18 cellular contexts compared by ENCODE assay signal in the genomic region with DNA sequence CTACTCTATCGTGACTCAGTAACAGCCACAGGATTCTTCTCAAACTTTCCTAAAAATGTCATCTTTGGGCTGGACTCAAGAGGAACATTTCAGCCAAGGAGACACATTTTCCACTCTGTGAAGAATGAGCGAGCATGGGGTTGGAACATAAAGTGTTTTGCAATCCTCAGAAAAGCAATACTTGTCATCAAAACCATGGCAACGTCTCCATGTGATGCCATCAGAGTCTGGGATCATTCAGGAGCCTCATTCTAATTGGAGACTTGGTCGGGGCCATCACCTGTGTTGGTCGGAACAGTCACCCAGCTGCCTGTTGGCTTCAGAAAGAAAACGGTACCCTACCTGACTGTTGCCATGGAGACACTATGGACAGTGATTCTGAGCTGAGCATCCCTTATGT. TPM values are rescaled to one million over a fixed set of nuclear protein-coding genes. Genes with fewer than 3 reads are reported as not detected.
DNase-seq lines count a peak whose midpoint lies in the region; ATAC-seq and TF ChIP-seq lines count a peak whose summit lies in the region.
"Had no signal": no experiment of that assay in that cellular context is flagged by ENCODE, and none has a peak within 500 bp of the region (broad histone marks: within the 10 kb centered on the region; RNA-seq: fewer than 3 reads in every experiment).

No MANE protein-coding gene starts in this region.

- DNase-seq in cardiac muscle cell (ENCODE audit: low read depth in 1 of 2, low spot score in 1 of 2) (peak in 1 of 2 donors; percentile 7), Right ventricle myocardium superior (no peak), esophagus squamous epithelium (lab: John Stamatoyannopoulos, UW) (no peak), occipital lobe (lab: John Stamatoyannopoulos, UW) (peak; percentile 11), aorta (peak; percentile 63 to 77), NOMO-1 (lab: John Stamatoyannopoulos, UW; ENCODE audit: unreplicated experiment in 2 of 2) (no peak)
- DNase-seq: activated CD4-positive, alpha-beta memory T cell treated with anti-CD3 and anti-CD28 coated beads for 36 hours; effector CD8-positive, alpha-beta T cell; islet precursor cell; KG1; NCI-H1436; NCI-H446 treated with DMSO at 0.1 percent for 48 hours had no signal

- H3K36me3 ChIP-seq in cardiac muscle cell = no peaks in the 10 kb centered on the region
- no peaks in the 10 kb centered on the region for H3K36me3 ChIP-seq in esophagus squamous epithelium
- H3K36me3 ChIP-seq in aorta (ENCODE audit: control insufficient read depth in 1 of 2, insufficient read depth in 2 of 2, low read length in 1 of 2) = no peaks in the 10 kb centered on the region

- H3K4me1 ChIP-seq in cardiac muscle cell (ENCODE audit: low read depth) (peaks cover 9% of the 10 kb centered on the region), esophagus squamous epithelium (no peaks in the 10 kb centered on the region), aorta (ENCODE audit: control insufficient read depth in 1 of 2, insufficient read depth in 2 of 2, low read length in 2 of 2) (peaks cover 0 to 4% of the 10 kb centered on the region in 2 donors)

- WGBS in esophagus squamous epithelium, 2 donors = 40 to 54% methylated on average over 5 to 6 of the region's 6 CpGs
- WGBS in aorta, 2 donors = 6 to 9% methylated on average over 6 of the region's 6 CpGs

- ATAC-seq in Right ventricle myocardium superior (ENCODE audit: poor library complexity) (no peak), aorta (ENCODE audit: low FRiP score) (peak; percentile 86), GM18909 (IDR thresholded peaks at IDR 0.05; ENCODE audit: poor library complexity, unreplicated experiment) (no peak), GM21737 (IDR thresholded peaks at IDR 0.05; ENCODE audit: unreplicated experiment) (no peak)

- intact Hi-C loops in Right ventricle myocardium superior (cut with DNase I) = no loop called here
- intact Hi-C loops in esophagus squamous epithelium (cut with DNase I) = no loop called here
- intact Hi-C loops in aorta (cut with DNase I) = loop anchor here (5.0 kb wide), 3 partner anchors 36 to 139 kb away; no protein-coding TSS in a partner anchor

- H3K4me3 ChIP-seq in cardiac muscle cell = no peak overlapping the region
- H3K4me3 ChIP-seq in esophagus squamous epithelium = no peak overlapping the region
- no peak overlapping the region for H3K4me3 ChIP-seq in aorta (ENCODE audit: low read length in 2 of 2)

- H3K9me3 ChIP-seq in cardiac muscle cell (ENCODE audit: low read depth) (no peaks in the 10 kb centered on the region), esophagus squamous epithelium (no peaks in the 10 kb centered on the region), aorta (ENCODE audit: control insufficient read depth, low read length) (no peaks in the 10 kb centered on the region)

- peak overlapping the region; percentile 47 for H3K27ac ChIP-seq in cardiac muscle cell
- peak overlapping the region in 3 of 4 donors; percentile 61 to 81 (median 66) for H3K27ac ChIP-seq in esophagus squamous epithelium
- peak overlapping the region; percentile 57 to 89 for H3K27ac ChIP-seq in aorta (ENCODE audit: low read depth in 1 of 2, low read length in 2 of 2)

- no peak for TF ChIP-seq POLR2A in esophagus squamous epithelium (IDR thresholded peaks at IDR 0.05)

- H3K27me3 ChIP-seq in cardiac muscle cell (no peaks in the 10 kb centered on the region), esophagus squamous epithelium (no peaks in the 10 kb centered on the region), aorta (ENCODE audit: control insufficient read depth in 1 of 2, insufficient read depth in 2 of 2, low read length in 1 of 2) (no peaks in the 10 kb centered on the region)

- TF ChIP-seq CTCF in cardiac muscle cell (IDR thresholded peaks at IDR 0.05; ENCODE audit: low read depth, low read length) (no peak), esophagus squamous epithelium (IDR thresholded peaks at IDR 0.05) (no peak)

RNA-seq across cellular contexts. Expression of gene MYOCD, which starts 25.5 kb away (rescaled TPM):
- total RNA-seq in cardiac muscle cell (122 and 160 TPM in 2 replicates), Right ventricle myocardium superior (33.7 TPM), esophagus squamous epithelium (10 to 100 TPM in 2 of 4 donors, 1 to 10 TPM in 2; 2.3 to 27.5 (median 7.8) TPM), occipital lobe (0.16 TPM), aorta (100 to 1,000 TPM in 1 of 2 donors, 10 to 100 TPM in 1; 91.6 to 251 TPM)
- polyA plus RNA-seq in cardiac muscle cell (70.8 and 93.1 TPM in 2 replicates), aorta (10 to 100 TPM; 24.8 to 31.2 TPM)
- total RNA-seq: A172; activated CD4-positive, alpha-beta memory T cell treated with anti-CD3 and anti-CD28 coated beads for 36 hours; activated T-helper 1 cell treated with anti-CD3 and anti-CD28 coated beads, Interleukin-12 subunit alpha, Interleukin-12 subunit beta, Interleukin-2, Interleukin-4 antibody, amounts not matched to agents 30 ng/mL and 10 ng/mL and 1 ng/mL, durations not matched to agents 14 hours and 24 hours and 36 hours; G401; OCI-LY7 had no signal

Comparison
In these comparisons a context has a peak if more than half of its experiments do, and no peak if none do; other contexts are left out.
1. DNase-seq: peak in occipital lobe (single experiment) and aorta (2 of 2); none in Right ventricle myocardium superior (single experiment), esophagus squamous epithelium (single experiment) and NOMO-1 (0 of 2).
2. intact Hi-C loops: an anchor here in aorta (5.0 kb wide); none called in Right ventricle myocardium superior and esophagus squamous epithelium.
3. Peak in every context shown above with its lines, with median percentiles within 50 percentile points of each other: H3K27ac ChIP-seq.